1 cellular context compared by ENCODE assay signal in genomic region chr5:176458904-176459561, GRCh38.
TF ChIP-seq lines count a peak whose summit lies in the region.

No MANE protein-coding gene starts in this region.

TF ChIP-seq in HepG2, 621 proteins besides CTCF, POLR2A, EP300 and RAD21:
- TF ChIP-seq NFE2L1 (CRISPR knock-in tag; IDR thresholded peaks at IDR 0.05; ENCODE audit: borderline replicate concordance) (no peak), ZNF121 (CRISPR knock-in tag; IDR thresholded peaks at IDR 0.05) (peak; percentile 33; the same call in 1 of the 2 replicates)
